In genomic region chr10:103850572-103850895, GRCh38 we compare ENCODE assay signal across 12 cellular contexts. TPM values are rescaled to one million over a fixed set of nuclear protein-coding genes. Genes with fewer than 3 reads are reported as not detected.
DNase-seq lines count a peak whose midpoint lies in the region; ATAC-seq and TF ChIP-seq lines count a peak whose summit lies in the region.
"Had no signal": no experiment of that assay in that cellular context is flagged by ENCODE, and none has a peak within 500 bp of the region (broad histone marks: within the 10 kb centered on the region; RNA-seq: fewer than 3 reads in every experiment).

No MANE protein-coding gene starts in this region.

- H2AFZ ChIP-seq in fibroblast of lung (ENCODE audit: low read length): no peak overlapping the region

- no peak for ATAC-seq in HG03354 (IDR thresholded peaks at IDR 0.05; ENCODE audit: poor library complexity, severe bottlenecking, unreplicated experiment)
- ATAC-seq: GM12878 had no signal

- H3K4me3 ChIP-seq in fibroblast of lung (replicated peaks in 1 of 4; ENCODE audit: control extremely low read depth in 1 of 4, insufficient read depth in 1 of 4, low read depth in 3 of 4, low read length in 4 of 4) (peak overlapping the region; percentile 2 to 44 (median 26)), uterus (no peak overlapping the region)
- H3K4me3 ChIP-seq: GM12878 had no signal

- no peaks in the 10 kb centered on the region for H3K36me3 Mint-ChIP-seq in nephron (ENCODE audit: low read depth)

- no peaks in the 10 kb centered on the region for H4K20me1 ChIP-seq in fibroblast of lung (ENCODE audit: control insufficient read depth, extremely low read depth, insufficient read depth, low read length)

- peak overlapping the region; percentile 48 for H3K9ac ChIP-seq in fibroblast of lung (ENCODE audit: insufficient read depth, low read length)

- H3K27ac ChIP-seq in fibroblast of lung (ENCODE audit: insufficient read depth, low read length) (peak overlapping the region; percentile 87), uterus (peak overlapping the region; percentile 44 to 55)
- H3K27ac ChIP-seq: 22Rv1 had no signal

- intact Hi-C loops in uterus (cut with DNase I; ENCODE audit: low total_unique reads): no loop called here

- H3K4me1 ChIP-seq in fibroblast of lung (ENCODE audit: control insufficient read depth, extremely low read depth, insufficient read depth, low read length) (peaks cover 41% of the 10 kb centered on the region), uterus (no peaks in the 10 kb centered on the region)

- peak overlapping the region in 1 of 3 experiments; percentile 37 for H3K4me3 Mint-ChIP-seq in nephron

- DNase-seq in DMS 273 (lab: John Stamatoyannopoulos, UW; ENCODE audit: unreplicated experiment) (peak; percentile 49), DMS 273 treated with DMSO at 0.1 percent for 48 hours (lab: John Stamatoyannopoulos, UW) (no peak), fibroblast of lung (ENCODE audit: low read depth in 2 of 2) (no peak), uterus (no peak), NAMALWA (ENCODE audit: low spot score) (no peak)
- no peak for DNase-seq in activated CD4-positive, alpha-beta T cell treated with anti-CD3 and anti-CD28 coated beads, Interleukin-2, amount 50 U/mL, for 4 hours
- DNase-seq: NCI-H2029 treated with DMSO at 0.1 percent for 48 hours, T-helper 9 cell had no signal

- TF ChIP-seq POLR2A in uterus (IDR thresholded peaks at IDR 0.05): no peak

- TF ChIP-seq CTCF in fibroblast of lung (conservative IDR thresholded peaks at IDR 0.05 in 1 of 2, IDR thresholded peaks at IDR 0.05 in 1 of 2; ENCODE audit: low read depth in 1 of 2, low read length in 2 of 2) (no peak), nephron (IDR thresholded peaks at IDR 0.05; ENCODE audit: unreplicated experiment in 3 of 3) (no peak), uterus (IDR thresholded peaks at IDR 0.05) (no peak)

- H3K9me3 ChIP-seq in fibroblast of lung (ENCODE audit: control insufficient read depth, insufficient read depth, low read depth, low read length): no peaks in the 10 kb centered on the region
- no peaks in the 10 kb centered on the region for H3K9me3 ChIP-seq in uterus

- H3K36me3 ChIP-seq in fibroblast of lung (ENCODE audit: control insufficient read depth, insufficient read depth, low read length): no peaks in the 10 kb centered on the region
- no peaks in the 10 kb centered on the region for H3K36me3 ChIP-seq in uterus

- H3K27ac Mint-ChIP-seq in nephron: peak overlapping the region; percentile 2 to 35 (median 25)

- H3K27me3 Mint-ChIP-seq in nephron (ENCODE audit: low read depth): peaks cover 12% of the 10 kb centered on the region

- peaks cover 70% of the 10 kb centered on the region for H3K4me1 Mint-ChIP-seq in nephron

- no peaks in the 10 kb centered on the region for H3K9me3 Mint-ChIP-seq in nephron

- H3K4me2 ChIP-seq in fibroblast of lung (ENCODE audit: extremely low read depth, insufficient read depth, low read length): peak overlapping the region; percentile 91

- peaks cover 49% of the 10 kb centered on the region for H3K79me2 ChIP-seq in fibroblast of lung (ENCODE audit: control insufficient read depth, insufficient read depth, low read length)

- no peaks in the 10 kb centered on the region for H3K27me3 ChIP-seq in fibroblast of lung (ENCODE audit: control insufficient read depth, insufficient read depth, low read length)
- H3K27me3 ChIP-seq in uterus: no peaks in the 10 kb centered on the region

RNA-seq across cellular contexts. Expression of gene SH3PXD2A, which starts 4.8 kb away (rescaled TPM):
- total RNA-seq in fibroblast of lung: 26.2 and 33.2 TPM in 2 replicates
- 20.2 and 25.5 TPM in 2 replicates for polyA plus RNA-seq in fibroblast of lung
- polyA plus RNA-seq in fibroblast of lung (2012): 23.5 and 36.1 TPM in 2 replicates
- 41.5 and 48.2 TPM in 2 replicates for polyA minus RNA-seq in fibroblast of lung (ENCODE audit: low replicate concordance)
- 100 to 1,000 TPM in 1 of 4 donors, 10 to 100 TPM in 3; 12.6 to 117 (median 46.6) TPM for total RNA-seq in uterus

Comparison
In these comparisons a context has a peak if more than half of its experiments do, and no peak if none do; other contexts are left out.
1. H3K4me3 ChIP-seq: peak in fibroblast of lung (4 of 4); none in uterus (0 of 2).